ENCODE assay signal across 8 cellular contexts in the genomic region with DNA sequence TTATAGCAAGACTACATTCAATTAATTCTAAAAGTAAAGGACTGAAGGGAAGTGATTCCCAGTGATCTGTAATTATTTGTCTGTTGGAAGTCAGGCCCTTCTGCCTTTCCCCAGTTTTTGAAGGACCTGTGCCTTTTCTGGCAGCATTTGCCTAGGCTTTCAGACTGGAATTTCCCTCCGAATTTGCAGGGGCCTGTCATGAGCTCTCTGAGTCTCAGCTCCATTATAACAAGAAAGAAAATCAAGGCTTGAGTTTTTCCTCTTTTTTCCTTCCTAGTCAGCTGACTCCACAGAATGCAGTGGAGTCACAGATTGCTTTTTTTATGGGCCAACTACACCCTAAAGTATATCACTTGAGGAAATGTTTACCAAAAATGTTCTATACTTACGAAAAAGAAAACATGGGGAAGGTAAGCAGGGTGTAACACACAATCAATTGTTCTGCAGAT. TPM values are rescaled to one million over a fixed set of nuclear protein-coding genes. Genes with fewer than 3 reads are reported as not detected.
A peak's percentile ranks its signal among the peaks of the same experiment; 100 is the strongest.
DNase-seq lines count a peak whose midpoint lies in the region; ATAC-seq and TF ChIP-seq lines count a peak whose summit lies in the region.

No MANE protein-coding gene starts in this region.

- H3K9me3 ChIP-seq in lung (ENCODE audit: control insufficient read depth in 2 of 2, insufficient read depth in 1 of 2, low read length in 1 of 2), result no peaks in the 10 kb centered on the region

- no peak for DNase-seq in stimulated activated naive CD8-positive, alpha-beta T cell treated with anti-CD3 and anti-CD28 coated beads, Interleukin-15, Interleukin-2, amounts not matched to agents 100 U/mL and 50 U/mL, for 24 hours
- DNase-seq in astrocyte of the hippocampus (ENCODE audit: low read depth, low spot score) (peak; percentile 4), lung (ENCODE audit: low spot score) (no peak), AG20443 (ENCODE audit: low spot score) (no peak), NCI-H226 (no peak), lower leg skin (ENCODE audit: low spot score in 2 of 2) (no peak)

- ATAC-seq in stimulated activated naive CD8-positive, alpha-beta T cell treated with anti-CD3 and anti-CD28 coated beads, Interleukin-15, Interleukin-2, amounts not matched to agents 100 U/mL and 50 U/mL, for 24 hours, result no peak
- ATAC-seq in lung (ENCODE audit: insufficient read depth, low FRiP score) (no peak), GM21528 (IDR thresholded peaks at IDR 0.05; ENCODE audit: low FRiP score, unreplicated experiment) (no peak)

- H3K4me1 ChIP-seq in lung (ENCODE audit: control insufficient read depth in 2 of 2, insufficient read depth in 2 of 2, low read length in 2 of 2), result peaks cover 0 to 3% of the 10 kb centered on the region in 2 donors

- H3K27me3 Mint-ChIP-seq in stimulated activated naive CD8-positive, alpha-beta T cell treated with anti-CD3 and anti-CD28 coated beads, Interleukin-15, Interleukin-2, amounts not matched to agents 100 ng/mL and 50 ng/mL, for 24 hours, result peaks cover 75% of the 10 kb centered on the region

- H3K4me1 Mint-ChIP-seq in stimulated activated naive CD8-positive, alpha-beta T cell treated with anti-CD3 and anti-CD28 coated beads, Interleukin-15, Interleukin-2, amounts not matched to agents 100 ng/mL and 50 ng/mL, for 24 hours (ENCODE audit: low read depth), result peaks cover 8% of the 10 kb centered on the region

- H3K27me3 ChIP-seq in lung (ENCODE audit: control insufficient read depth, insufficient read depth), result no peaks in the 10 kb centered on the region

- no peak for TF ChIP-seq POLR2A in lower leg skin (IDR thresholded peaks at IDR 0.05)

- peak overlapping the region in 1 of 2 donors; percentile 39 for H3K27ac ChIP-seq in lung (ENCODE audit: low read depth in 1 of 2, low read length in 1 of 2)

- H3K4me3 ChIP-seq in lung, result peak overlapping the region; percentile 48
- H3K4me3 ChIP-seq in lower leg skin (ENCODE audit: low read depth, poor library complexity, severe bottlenecking), result no peak overlapping the region

- peak overlapping the region; percentile 71 for H3K4me3 Mint-ChIP-seq in stimulated activated naive CD8-positive, alpha-beta T cell treated with anti-CD3 and anti-CD28 coated beads, Interleukin-15, Interleukin-2, amounts not matched to agents 100 ng/mL and 50 ng/mL, for 24 hours

- WGBS in lung, 2 donors, result 11 to 16% methylated on average over 2 of the region's 2 CpGs
- WGBS in lower leg skin, 2 donors, result 11 to 12% methylated on average over 2 of the region's 2 CpGs

- H3K36me3 ChIP-seq in lung (ENCODE audit: control insufficient read depth in 2 of 2, insufficient read depth in 2 of 2, low read length in 2 of 2), result no peaks in the 10 kb centered on the region

- TF ChIP-seq CTCF in lung (IDR thresholded peaks at IDR 0.05; ENCODE audit: control extremely low read depth, extremely low read depth) (no peak), lower leg skin (IDR thresholded peaks at IDR 0.05) (no peak)

- H3K9me3 Mint-ChIP-seq in stimulated activated naive CD8-positive, alpha-beta T cell treated with anti-CD3 and anti-CD28 coated beads, Interleukin-15, Interleukin-2, amounts not matched to agents 100 ng/mL and 50 ng/mL, for 24 hours, result no peaks in the 10 kb centered on the region

- intact Hi-C loops in lower leg skin (cut with DNase I; ENCODE audit: low total_unique reads), result no loop called here

- no peak overlapping the region for H3K27ac Mint-ChIP-seq in stimulated activated naive CD8-positive, alpha-beta T cell treated with anti-CD3 and anti-CD28 coated beads, Interleukin-15, Interleukin-2, amounts not matched to agents 100 ng/mL and 50 ng/mL, for 24 hours

- H3K36me3 Mint-ChIP-seq in stimulated activated naive CD8-positive, alpha-beta T cell treated with anti-CD3 and anti-CD28 coated beads, Interleukin-15, Interleukin-2, amounts not matched to agents 100 ng/mL and 50 ng/mL, for 24 hours (ENCODE audit: low read depth), result no peaks in the 10 kb centered on the region

RNA-seq across cellular contexts. Expression of a gene that starts 1.1 kb away (rescaled TPM):
- total RNA-seq in lung (1 to 10 TPM; 3.2 to 8.5 TPM), lower leg skin (1 to 10 TPM in 2 of 4 donors, under 1 TPM in 2; 0.59 to 2.4 (median 1.2) TPM)
- 1 to 10 TPM; 1.2 to 2.0 TPM for polyA plus RNA-seq in lung
